26 cellular contexts compared by ENCODE assay signal in the genomic region with DNA sequence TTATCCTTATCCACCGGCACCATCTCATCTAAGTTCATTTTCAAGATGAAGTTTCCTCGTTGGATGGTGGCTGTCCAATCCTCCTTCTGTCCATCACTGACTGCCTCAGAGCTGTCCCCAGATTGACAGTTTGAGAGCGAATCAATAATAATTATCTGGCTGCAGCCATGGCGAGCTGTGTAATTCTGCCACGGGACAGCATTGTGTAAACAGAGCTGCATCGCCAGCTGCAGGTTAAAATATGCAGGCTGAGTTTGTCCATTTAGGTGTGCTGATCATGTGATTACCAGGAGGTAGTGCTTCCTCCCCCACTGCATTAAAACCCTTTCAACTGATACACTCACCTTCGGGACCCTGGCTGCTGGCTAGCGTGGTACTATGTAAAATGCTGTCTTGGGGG.
A peak's percentile ranks its signal among the peaks of the same experiment; 100 is the strongest.
DNase-seq lines count a peak whose midpoint lies in the region; ATAC-seq and TF ChIP-seq lines count a peak whose summit lies in the region.
"Had no signal": no experiment of that assay in that cellular context is flagged by ENCODE, and none has a peak within 500 bp of the region (broad histone marks: within the 10 kb centered on the region; RNA-seq: fewer than 3 reads in every experiment).

No MANE protein-coding gene starts in this region.

- H3K4me3 Mint-ChIP-seq in mesothelial cell of epicardium, result peak overlapping the region; percentile 20
- H3K4me3 Mint-ChIP-seq: CD4-positive, CD25-positive, alpha-beta regulatory T cell; nephron; stimulated activated naive CD8-positive, alpha-beta T cell treated with anti-CD3 and anti-CD28 coated beads, Interleukin-15, amount 100 ng/mL, for 72 hours; T-helper 17 cell had no signal

- peaks cover 9% of the 10 kb centered on the region for H3K4me1 Mint-ChIP-seq in mesothelial cell of epicardium
- H3K4me1 Mint-ChIP-seq: CD4-positive, CD25-positive, alpha-beta regulatory T cell; nephron; stimulated activated naive CD8-positive, alpha-beta T cell treated with anti-CD3 and anti-CD28 coated beads, Interleukin-15, amount 100 ng/mL, for 72 hours; T-helper 17 cell had no signal

- no peak for ATAC-seq in HG02610 (IDR thresholded peaks at IDR 0.05; ENCODE audit: unreplicated experiment)
- ATAC-seq: K562; left cardiac atrium; sciatic nerve; stimulated activated naive CD8-positive, alpha-beta T cell treated with anti-CD3 and anti-CD28 coated beads, Interleukin-15, amount 100 ng/mL, for 72 hours; T-helper 17 cell had no signal

- DNase-seq in DMS153 treated with DMSO at 0.1 percent for 48 hours (lab: John Stamatoyannopoulos, UW; ENCODE audit: unreplicated experiment) (peak; percentile 3), NCI-H1105 (lab: John Stamatoyannopoulos, UW) (peak; percentile 14), NCI-H774 (lab: John Stamatoyannopoulos, UW) (peak; percentile 40), mesothelial cell of epicardium (ENCODE audit: low spot score in 2 of 2, unreplicated experiment in 2 of 2) (no peak), NCI-H1436 treated with DMSO at 0.1 percent for 48 hours (lab: John Stamatoyannopoulos, UW) (no peak), cerebellar cortex (ENCODE audit: low spot score) (no peak)
- DNase-seq: activated CD4-positive, alpha-beta T cell treated with anti-CD3 and anti-CD28 coated beads for 48 hours; activated naive CD4-positive, alpha-beta T cell; activated T-cell treated with anti-CD3 and anti-CD28 coated beads, Interleukin-2, amount 50 U/mL, for 48 hours; brain microvascular endothelial cell; CD4-positive, CD25-positive, alpha-beta regulatory T cell; DMS 273 treated with DMSO at 0.1 percent for 48 hours; effector CD8-positive, alpha-beta T cell; GF-D8; head of caudate nucleus; left cardiac atrium; NCI-H1436; NCI-H226; ovary; stimulated activated naive CD8-positive, alpha-beta T cell treated with anti-CD3 and anti-CD28 coated beads, Interleukin-15, amount 100 ng/mL, for 72 hours; T-helper 17 cell; thyroid gland had no signal

- no peak overlapping the region for H3K27ac Mint-ChIP-seq in mesothelial cell of epicardium
- H3K27ac Mint-ChIP-seq: CD4-positive, CD25-positive, alpha-beta regulatory T cell; nephron; T-helper 17 cell had no signal

- no peaks in the 10 kb centered on the region for H3K9me3 Mint-ChIP-seq in mesothelial cell of epicardium
- H3K9me3 Mint-ChIP-seq: nephron had no signal

- peaks cover 2% of the 10 kb centered on the region for H3K27me3 Mint-ChIP-seq in mesothelial cell of epicardium (ENCODE audit: low read depth)
- H3K27me3 Mint-ChIP-seq: stimulated activated naive CD8-positive, alpha-beta T cell treated with anti-CD3 and anti-CD28 coated beads, Interleukin-15, amount 100 ng/mL, for 72 hours had no signal

- TF ChIP-seq CTCF in mesothelial cell of epicardium (IDR thresholded peaks at IDR 0.05; ENCODE audit: unreplicated experiment), result no peak

- H3K36me3 Mint-ChIP-seq in mesothelial cell of epicardium, result no peaks in the 10 kb centered on the region
- H3K36me3 Mint-ChIP-seq: CD4-positive, CD25-positive, alpha-beta regulatory T cell had no signal

Comparison
In these comparisons a context has a peak if more than half of its experiments do, and no peak if none do; other contexts are left out.
1. DNase-seq: peak in DMS153 treated with DMSO at 0.1 percent for 48 hours (single experiment), NCI-H1105 (single experiment) and NCI-H774 (single experiment); none in mesothelial cell of epicardium (0 of 2), NCI-H1436 treated with DMSO at 0.1 percent for 48 hours (single experiment) and cerebellar cortex (single experiment).